ENCODE assay signal across 14 cellular contexts in the genomic region with DNA sequence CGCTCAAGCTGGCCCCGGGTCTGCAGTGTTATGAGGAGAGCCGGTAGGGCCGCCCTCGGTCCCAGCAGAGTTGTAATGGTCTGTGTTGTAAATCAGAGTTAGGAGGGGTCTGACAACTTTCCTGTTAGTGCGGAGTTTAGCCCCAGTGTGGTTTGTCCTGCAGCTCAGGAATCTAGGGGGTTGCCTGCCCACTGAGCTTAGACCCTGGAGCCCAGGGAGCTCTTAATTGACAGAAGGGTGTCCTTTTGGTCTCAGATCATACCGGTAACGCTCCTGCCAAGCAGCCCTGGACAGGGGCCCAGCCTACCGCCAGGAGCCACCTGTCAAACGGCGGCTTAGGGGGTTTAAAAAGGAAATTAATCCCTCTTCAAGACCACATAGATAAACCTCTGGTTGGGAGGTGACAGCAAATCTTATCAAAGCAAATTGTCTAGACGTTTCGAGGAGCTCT.
A peak's percentile ranks its signal among the peaks of the same experiment; 100 is the strongest.
DNase-seq lines count a peak whose midpoint lies in the region; ATAC-seq and TF ChIP-seq lines count a peak whose summit lies in the region.
"Had no signal": no experiment of that assay in that cellular context is flagged by ENCODE, and none has a peak within 500 bp of the region (broad histone marks: within the 10 kb centered on the region; RNA-seq: fewer than 3 reads in every experiment).

No MANE protein-coding gene starts in this region.

- H3K9me3 ChIP-seq in gastrocnemius medialis = no peaks in the 10 kb centered on the region

- H3K36me3 Mint-ChIP-seq in WTC11 = peaks cover 8% of the 10 kb centered on the region
- H3K36me3 Mint-ChIP-seq: CD8-positive, alpha-beta memory T cell had no signal

- H3K27me3 ChIP-seq in gastrocnemius medialis = no peaks in the 10 kb centered on the region
- H3K27me3 ChIP-seq: hepatocyte had no signal

- in situ Hi-C loops in gastrocnemius medialis (cut with MboI; ENCODE audit: low sequenced_read_pairs in 4 of 4) = no loop called here

- 0 out of 2 replicates have a peak, but pooled peaks cover 3% of the 10 kb centered on the region for H3K4me1 Mint-ChIP-seq in WTC11

- POLR2A ChIA-PET in WTC11 (lab: Charles Lee) = no interaction called here

- H3K27ac Mint-ChIP-seq in WTC11 = peak overlapping the region; percentile 44; the same call in 1 of the 2 replicates
- H3K27ac Mint-ChIP-seq: CD8-positive, alpha-beta memory T cell had no signal

- CTCF ChIA-PET in WTC11 (lab: Charles Lee) = interaction anchor here (0.9 to 1.6 kb wide), 6 partner anchors 10 to 170 kb away, joined by 3 to 9 read pairs (median 4); no protein-coding TSS in a partner anchor

- peaks cover 15 to 20% of the 10 kb centered on the region in 2 donors for H3K4me1 ChIP-seq in gastrocnemius medialis

- H3K27ac ChIP-seq in gastrocnemius medialis = peak overlapping the region; percentile 29 to 61 (median 46)
- H3K27ac ChIP-seq: hepatocyte had no signal

- ATAC-seq in WTC11 (peak; percentile 33), left ventricle myocardium superior (peak; percentile 50), gastrocnemius medialis (peak in 1 of 2 donors; percentile 23), GM21381 (IDR thresholded peaks at IDR 0.05; ENCODE audit: unreplicated experiment) (no peak)

- intact Hi-C loops in left ventricle myocardium superior (cut with micrococcal nuclease) = no loop called here
- intact Hi-C loops in gastrocnemius medialis (cut with DNase I; ENCODE audit: low total_unique reads) = no loop called here
- intact Hi-C loops in posterior vena cava (cut with DNase I) = no loop called here

- peaks cover 8% of the 10 kb centered on the region for H3K9me3 Mint-ChIP-seq in WTC11

- H3K4me3 Mint-ChIP-seq in WTC11 = no peak overlapping the region
- H3K4me3 Mint-ChIP-seq: CD8-positive, alpha-beta memory T cell had no signal

- DNase-seq in NCI-H2029 (lab: John Stamatoyannopoulos, UW) (peak; percentile 16), WTC11 (ENCODE audit: low spot score) (no peak), left ventricle myocardium superior (peak; percentile 52), gastrocnemius medialis (no peak), HCEC 1CT (no peak), posterior vena cava (ENCODE audit: low spot score) (no peak)
- DNase-seq in stimulated activated CD4-positive, alpha-beta T cell treated with anti-CD3 and anti-CD28 coated beads, Interleukin-15, amount 100 ng/mL, for 24 hours = no peak
- DNase-seq: activated CD4-positive, alpha-beta T cell treated with anti-CD3 and anti-CD28 coated beads, Interleukin-2, amount 50 U/mL, for 1 hour; activated CD8-positive, alpha-beta memory T cell treated with anti-CD3 and anti-CD28 coated beads, Interleukin-2, amount 50 U/mL, for 48 hours; activated naive CD4-positive, alpha-beta T cell; CD8-positive, alpha-beta memory T cell; NCI-H1417 treated with DMSO at 0.1 percent for 48 hours had no signal

- TF ChIP-seq POLR2A in gastrocnemius medialis (IDR thresholded peaks at IDR 0.05) = no peak

- H3K4me3 ChIP-seq in gastrocnemius medialis = no peak overlapping the region
- H3K4me3 ChIP-seq: hepatocyte had no signal

- no peaks in the 10 kb centered on the region for H3K27me3 Mint-ChIP-seq in WTC11 (ENCODE audit: low read depth)

- TF ChIP-seq CTCF in WTC11 (IDR thresholded peaks at IDR 0.05) (no peak), gastrocnemius medialis (IDR thresholded peaks at IDR 0.05 in 4 of 5, conservative IDR thresholded peaks at IDR 0.05 in 1 of 5) (no peak)

- H3K36me3 ChIP-seq in gastrocnemius medialis = no peaks in the 10 kb centered on the region

TF ChIP-seq in WTC11, 78 proteins besides CTCF, POLR2A, EP300 and RAD21:
- TF ChIP-seq NFYB (CRISPR knock-in tag; conservative IDR thresholded peaks at IDR 0.05; ENCODE audit: low read depth) = no peak
- no peak for TF ChIP-seq CREB1 (CRISPR knock-in tag; IDR thresholded peaks at IDR 0.05)
- TF ChIP-seq FOXJ3 (CRISPR knock-in tag; IDR thresholded peaks at IDR 0.05; ENCODE audit: borderline replicate concordance) = no peak
- no peak for TF ChIP-seq CDX4 (CRISPR knock-in tag; IDR thresholded peaks at IDR 0.05; ENCODE audit: borderline replicate concordance)
- no peak for TF ChIP-seq ZNF532 (CRISPR knock-in tag; IDR thresholded peaks at IDR 0.05; ENCODE audit: borderline replicate concordance)
- TF ChIP-seq ZNF219 (CRISPR knock-in tag; IDR thresholded peaks at IDR 0.05; ENCODE audit: borderline replicate concordance) = no peak
- TF ChIP-seq, protein P1, sequence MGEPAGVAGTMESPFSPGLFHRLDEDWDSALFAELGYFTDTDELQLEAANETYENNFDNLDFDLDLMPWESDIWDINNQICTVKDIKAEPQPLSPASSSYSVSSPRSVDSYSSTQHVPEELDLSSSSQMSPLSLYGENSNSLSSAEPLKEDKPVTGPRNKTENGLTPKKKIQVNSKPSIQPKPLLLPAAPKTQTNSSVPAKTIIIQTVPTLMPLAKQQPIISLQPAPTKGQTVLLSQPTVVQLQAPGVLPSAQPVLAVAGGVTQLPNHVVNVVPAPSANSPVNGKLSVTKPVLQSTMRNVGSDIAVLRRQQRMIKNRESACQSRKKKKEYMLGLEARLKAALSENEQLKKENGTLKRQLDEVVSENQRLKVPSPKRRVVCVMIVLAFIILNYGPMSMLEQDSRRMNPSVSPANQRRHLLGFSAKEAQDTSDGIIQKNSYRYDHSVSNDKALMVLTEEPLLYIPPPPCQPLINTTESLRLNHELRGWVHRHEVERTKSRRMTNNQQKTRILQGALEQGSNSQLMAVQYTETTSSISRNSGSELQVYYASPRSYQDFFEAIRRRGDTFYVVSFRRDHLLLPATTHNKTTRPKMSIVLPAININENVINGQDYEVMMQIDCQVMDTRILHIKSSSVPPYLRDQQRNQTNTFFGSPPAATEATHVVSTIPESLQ (CRISPR knock-in tag; IDR thresholded peaks at IDR 0.05) = no peak
- no peak for TF ChIP-seq NR3C1 (CRISPR knock-in tag; conservative IDR thresholded peaks at IDR 0.05; ENCODE audit: low read depth)

Comparison
In these comparisons a context has a peak if more than half of its experiments do, and no peak if none do; other contexts are left out.
1. DNase-seq: peak in NCI-H2029 (single experiment) and left ventricle myocardium superior (single experiment); none in WTC11 (single experiment), gastrocnemius medialis (0 of 2), HCEC 1CT (single experiment), stimulated activated CD4-positive, alpha-beta T cell treated with anti-CD3 and anti-CD28 coated beads, Interleukin-15, amount 100 ng/mL, for 24 hours (single experiment) and posterior vena cava (single experiment).